In the genomic region with DNA sequence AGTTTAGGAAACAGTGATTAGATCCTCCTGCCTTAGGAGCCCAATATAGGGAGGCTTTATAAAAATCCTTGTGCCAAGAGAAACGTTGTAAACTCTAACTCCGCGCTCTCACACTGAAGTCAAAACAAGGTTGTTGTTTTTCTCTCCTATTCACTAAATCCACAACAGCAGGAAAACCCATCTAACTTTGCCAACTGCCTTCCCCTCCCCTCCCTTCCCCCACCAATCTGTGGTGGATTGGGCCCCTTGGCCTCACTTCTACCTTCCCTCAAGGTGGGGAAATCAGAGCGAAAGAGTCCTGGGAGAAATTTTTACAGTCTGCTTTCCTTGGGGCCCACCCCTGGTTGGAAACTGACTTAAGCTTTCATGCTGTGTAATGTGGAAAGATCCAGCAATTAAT, we compare ENCODE assay signal across 1 cellular context.
TF ChIP-seq lines count a peak whose summit lies in the region.

No MANE protein-coding gene starts in this region.

TF ChIP-seq in HepG2, 621 proteins besides CTCF, POLR2A, EP300 and RAD21:
- no peak for TF ChIP-seq RCOR2 (CRISPR knock-in tag; IDR thresholded peaks at IDR 0.05)
- TF ChIP-seq ATF2 (CRISPR knock-in tag; IDR thresholded peaks at IDR 0.05), result no peak
TF ChIP-seq in HepG2: peak in this region for 0.
